Comparison of ENCODE assay signal across 1 cellular context in genomic region chr1:30823969-30824735, GRCh38.
TF ChIP-seq lines count a peak whose summit lies in the region.

No MANE protein-coding gene starts in this region.

TF ChIP-seq in K562, 482 proteins besides CTCF, POLR2A, EP300 and RAD21 (continued from another document and continues in another):
- TF ChIP-seq HOMEZ (CRISPR knock-in tag; IDR thresholded peaks at IDR 0.05) (no peak), ATF1 (CRISPR knock-in tag; IDR thresholded peaks at IDR 0.05) (no peak), ATF1 (tag; IDR thresholded peaks at IDR 0.05) (peak; percentile 74), HMGN3 (IDR thresholded peaks at IDR 0.05; ENCODE audit: borderline replicate concordance, extremely low read depth, insufficient read length, low read depth, low read length) (peak; percentile 67), ZNF124 (CRISPR knock-in tag; IDR thresholded peaks at IDR 0.05) (no peak), DMBX1 (CRISPR knock-in tag; IDR thresholded peaks at IDR 0.05; ENCODE audit: borderline replicate concordance) (0 out of 2 replicates have a peak, but pooled peaks have one; percentile 20), BRD9 (IDR thresholded peaks at IDR 0.05; ENCODE audit: low read depth, partially characterized antibody) (peak; percentile 83), HDAC2 (IDR thresholded peaks at IDR 0.05) (peak; percentile 92), TEAD4 (IDR thresholded peaks at IDR 0.05; ENCODE audit: low read length) (peak; percentile 46; the same call in 1 of the 2 replicates), TEAD4 (CRISPR knock-in tag; IDR thresholded peaks at IDR 0.05; ENCODE audit: borderline replicate concordance) (no peak), HES1 (IDR thresholded peaks at IDR 0.05; ENCODE audit: low read depth) (peak; percentile 84), SMAD4 (CRISPR knock-in tag; conservative IDR thresholded peaks at IDR 0.05) (peak; percentile 74), MYNN (IDR thresholded peaks at IDR 0.05) (no peak), MYNN (CRISPR knock-in tag; IDR thresholded peaks at IDR 0.05) (no peak), NR2F6 (CRISPR knock-in tag; IDR thresholded peaks at IDR 0.05) (no peak), CHCHD3 (CRISPR knock-in tag; IDR thresholded peaks at IDR 0.05) (peak; percentile 30; the same call in 1 of the 2 replicates), ZNF280B (CRISPR knock-in tag; IDR thresholded peaks at IDR 0.05) (no peak), USF1 (CRISPR knock-in tag; IDR thresholded peaks at IDR 0.05) (peak; percentile 40; the same call in 1 of the 2 replicates), COPS2 (conservative IDR thresholded peaks at IDR 0.05) (no peak), ZNF12 (CRISPR knock-in tag; IDR thresholded peaks at IDR 0.05) (peak; percentile 63; the same call in 1 of the 2 replicates), HINFP (tag; conservative IDR thresholded peaks at IDR 0.05; ENCODE audit: low read depth) (peak; percentile 93), LEF1 (IDR thresholded peaks at IDR 0.05) (peak; percentile 90), MCM3 (IDR thresholded peaks at IDR 0.05) (no peak), NEUROD1 (IDR thresholded peaks at IDR 0.05; ENCODE audit: borderline replicate concordance, low read depth, low read length, partially characterized antibody) (peak; percentile 86), RBM39 (optimal IDR thresholded peaks at IDR 0.05; ENCODE audit: low read depth, low read length) (peak; percentile 83), BCLAF1 (IDR thresholded peaks at IDR 0.05; ENCODE audit: borderline replicate concordance in 1 of 2, control insufficient read depth in 1 of 2, low read depth in 2 of 2, low read length in 1 of 2) (no peak), RBM22 (IDR thresholded peaks at IDR 0.05; ENCODE audit: low read depth, low read length, poor library complexity, severe bottlenecking) (peak; percentile 92), ID3 (CRISPR knock-in tag; IDR thresholded peaks at IDR 0.05) (no peak), ID3 (tag; IDR thresholded peaks at IDR 0.05) (peak; percentile 57; the same call in 1 of the 2 replicates), PHB2 (IDR thresholded peaks at IDR 0.05; ENCODE audit: low read depth) (no peak; the same call in 1 of the 2 replicates), ZNF740 (CRISPR knock-in tag; IDR thresholded peaks at IDR 0.05) (no peak), ZNF740 (tag; IDR thresholded peaks at IDR 0.05) (no peak), RFX5 (IDR thresholded peaks at IDR 0.05; ENCODE audit: low read depth, low read length) (peak; percentile 92), ZNF431 (CRISPR knock-in tag; IDR thresholded peaks at IDR 0.05) (no peak), FOSL1 (tag; conservative IDR thresholded peaks at IDR 0.05) (peak; percentile 100), PHF8 (IDR thresholded peaks at IDR 0.05; ENCODE audit: borderline replicate concordance, low read length) (peak; percentile 82; the same call in 1 of the 2 replicates), NCOA1 (IDR thresholded peaks at IDR 0.05; ENCODE audit: low read depth) (peak; percentile 84), ZFP91 (CRISPR knock-in tag; IDR thresholded peaks at IDR 0.05) (no peak), ZNF511 (CRISPR knock-in tag; IDR thresholded peaks at IDR 0.05) (0 out of 2 replicates have a peak, but pooled peaks have one; percentile 42), DIDO1 (tag; IDR thresholded peaks at IDR 0.05; ENCODE audit: low read depth) (no peak), POLR2AphosphoS2 (IDR thresholded peaks at IDR 0.05; ENCODE audit: low read length) (no peak), HDAC1 (IDR thresholded peaks at IDR 0.05) (peak in 1 of 2 experiments; percentile 94; a peak in 2 of 4 replicates), ZBTB5 (IDR thresholded peaks at IDR 0.05) (peak; percentile 94), EHMT2 (IDR thresholded peaks at IDR 0.05) (peak; percentile 59; the same call in 1 of the 2 replicates), MYBL2 (IDR thresholded peaks at IDR 0.05; ENCODE audit: low read depth) (no peak), MYBL2 (CRISPR knock-in tag; IDR thresholded peaks at IDR 0.05; ENCODE audit: borderline replicate concordance) (no peak), PHF20 (IDR thresholded peaks at IDR 0.05; ENCODE audit: partially characterized antibody) (peak; percentile 18), MYC (IDR thresholded peaks at IDR 0.05; ENCODE audit: low read depth, low read length) (peak; percentile 60), MYC (CRISPR knock-in tag; IDR thresholded peaks at IDR 0.05; ENCODE audit: borderline replicate concordance, low read depth) (no peak), ETV6 (IDR thresholded peaks at IDR 0.05; ENCODE audit: borderline replicate concordance in 1 of 2, low read depth in 2 of 2, low read length in 1 of 2) (0 out of 4 replicates have a peak, but pooled peaks of 1 of the 2 experiments have one; percentile 11), ETV6 (CRISPR knock-in tag; IDR thresholded peaks at IDR 0.05; ENCODE audit: borderline replicate concordance) (no peak), BHLHE40 (IDR thresholded peaks at IDR 0.05; ENCODE audit: low read length) (peak; percentile 87), MBD2 (IDR thresholded peaks at IDR 0.05; ENCODE audit: borderline replicate concordance, low read depth) (peak; percentile 64), THRB (CRISPR knock-in tag; conservative IDR thresholded peaks at IDR 0.05) (peak; percentile 91), ZSCAN29 (IDR thresholded peaks at IDR 0.05) (peak; percentile 99), ZNF347 (CRISPR knock-in tag; IDR thresholded peaks at IDR 0.05; ENCODE audit: low read depth) (no peak)
